8 cellular contexts compared by ENCODE assay signal in the genomic region with DNA sequence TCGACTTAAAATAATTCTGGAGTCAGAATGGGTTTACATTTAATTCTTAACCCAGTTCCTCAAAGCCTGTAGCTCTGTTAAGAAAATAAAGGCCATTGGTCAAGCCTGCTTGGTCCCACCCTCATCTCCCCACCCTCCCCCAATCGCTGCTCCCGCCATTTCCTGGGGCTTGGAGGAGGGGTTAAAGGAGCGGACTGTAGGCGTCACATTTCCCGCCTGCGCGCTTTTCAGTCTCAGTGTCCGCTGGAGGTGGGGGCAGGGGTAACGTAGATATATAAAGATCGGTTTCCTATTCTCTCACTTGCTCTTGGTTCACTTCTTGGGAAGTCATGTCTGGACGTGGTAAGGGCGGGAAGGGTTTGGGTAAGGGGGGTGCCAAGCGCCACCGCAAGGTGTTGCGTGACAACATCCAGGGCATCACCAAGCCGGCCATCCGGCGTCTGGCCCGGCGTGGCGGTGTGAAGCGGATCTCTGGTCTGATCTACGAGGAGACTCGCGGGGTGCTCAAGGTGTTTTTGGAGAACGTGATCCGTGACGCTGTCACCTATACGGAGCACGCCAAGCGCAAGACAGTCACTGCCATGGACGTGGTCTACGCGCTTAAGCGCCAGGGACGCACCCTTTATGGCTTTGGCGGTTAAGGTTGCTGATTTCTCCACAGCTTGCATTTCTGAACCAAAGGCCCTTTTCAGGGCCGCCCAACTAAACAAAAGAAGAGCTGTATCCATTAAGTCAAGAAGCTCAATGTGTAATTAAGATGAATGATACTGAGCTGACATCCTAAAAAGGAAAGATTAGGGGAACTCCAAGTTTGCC. TPM values are rescaled to one million over a fixed set of nuclear protein-coding genes. Genes with fewer than 3 reads are reported as not detected.
DNase-seq lines count a peak whose midpoint lies in the region; TF ChIP-seq lines count a peak whose summit lies in the region.

No MANE protein-coding gene starts in this region.

- H3K9me3 ChIP-seq in HAP-1 (peaks cover 5% of the 10 kb centered on the region; the same call in 1 of the 2 replicates), MM.1S (replicated peaks; ENCODE audit: insufficient read depth, low read length) (no peaks in the 10 kb centered on the region), neural cell (ENCODE audit: low read length) (no peaks in the 10 kb centered on the region), subcutaneous abdominal adipose tissue (ENCODE audit: control insufficient read depth in 5 of 5, low read length in 5 of 5) (no peaks in the 10 kb centered on the region)

- H3K9ac ChIP-seq in MM.1S (ENCODE audit: low read length) (peak overlapping the region; percentile 90), neural cell (ENCODE audit: low read length) (peak overlapping the region; percentile 80), subcutaneous abdominal adipose tissue (ENCODE audit: low read length in 5 of 5) (peak overlapping the region; percentile 48 to 85 (median 82))

- H3K36me3 ChIP-seq in HAP-1 (replicated peaks) (no peaks in the 10 kb centered on the region), MM.1S (replicated peaks; ENCODE audit: insufficient read depth, low read length) (no peaks in the 10 kb centered on the region), neural cell (ENCODE audit: insufficient read depth, low read length) (no peaks in the 10 kb centered on the region), subcutaneous abdominal adipose tissue (ENCODE audit: control insufficient read depth in 5 of 5, insufficient read depth in 5 of 5, low read length in 5 of 5) (no peaks in the 10 kb centered on the region)

- peak overlapping the region; percentile 50 for H3K4me3 ChIP-seq in HAP-1
- peak overlapping the region; percentile 54 for H3K4me3 ChIP-seq in MM.1S (ENCODE audit: low read length)
- H3K4me3 ChIP-seq in neural cell (ENCODE audit: low read length), result peak overlapping the region; percentile 86
- H3K4me3 ChIP-seq in subcutaneous abdominal adipose tissue (ENCODE audit: low read depth in 1 of 5, low read length in 5 of 5), result peak overlapping the region; percentile 73 to 93 (median 84)

- H4K20me1 ChIP-seq in MM.1S (ENCODE audit: insufficient read depth, low read length) (no peaks in the 10 kb centered on the region), neural cell (ENCODE audit: insufficient read depth) (no peaks in the 10 kb centered on the region)

- peak overlapping the region; percentile 97 for H3K27ac ChIP-seq in MM.1S (ENCODE audit: low read length)
- peak overlapping the region; percentile 89 for H3K27ac ChIP-seq in neural cell (ENCODE audit: low read length)
- peak overlapping the region; percentile 96 for H3K27ac ChIP-seq in subcutaneous abdominal adipose tissue (ENCODE audit: low read depth, low read length)

- H3K27me3 ChIP-seq in HAP-1 (ENCODE audit: low read depth), result no peaks in the 10 kb centered on the region
- H3K27me3 ChIP-seq in MM.1S (replicated peaks; ENCODE audit: insufficient read depth, low read length), result no peaks in the 10 kb centered on the region
- no peaks in the 10 kb centered on the region for H3K27me3 ChIP-seq in neural cell (ENCODE audit: insufficient read depth, low read depth, low read length)
- H3K27me3 ChIP-seq in subcutaneous abdominal adipose tissue (ENCODE audit: control insufficient read depth in 5 of 5, insufficient read depth in 4 of 5, low read length in 5 of 5), result no peaks in the 10 kb centered on the region

- H3K4me1 ChIP-seq in HAP-1 (peaks cover 20% of the 10 kb centered on the region), MM.1S (ENCODE audit: low read length) (peaks cover 14% of the 10 kb centered on the region; the same call in 1 of the 2 replicates), subcutaneous abdominal adipose tissue (ENCODE audit: control insufficient read depth in 5 of 5, insufficient read depth in 5 of 5, low read length in 5 of 5) (peaks cover 0 to 53% (median 42%) of the 10 kb centered on the region in 5 donors)

- no peak for TF ChIP-seq RAD21 in neural cell (conservative IDR thresholded peaks at IDR 0.05)

- DNase-seq in ELR (ENCODE audit: low read depth) (peak; percentile 97), HAP-1 (ENCODE audit: low spot score in 2 of 2) (peak; percentile 96), MM.1S (peak; percentile 88), SHP77 (lab: John Stamatoyannopoulos, UW) (peak; percentile 95), fibroblast of the conjunctiva (ENCODE audit: low read depth) (peak; percentile 94)
- DNase-seq in activated effector memory CD4-positive, alpha-beta T cell treated with anti-CD3 and anti-CD28 coated beads, Interleukin-2, amount 50 U/mL, for 16 hours, result peak; percentile 93

- in situ Hi-C loops in HAP-1 (cut with MboI; ENCODE audit: low sequenced_read_pairs), result loop anchor here (10.0 kb wide), 1 partner anchor 253 kb away; a partner anchor contains a TSS

- H2AFZ ChIP-seq in MM.1S (ENCODE audit: low read length) (no peak overlapping the region), neural cell (ENCODE audit: low read depth, low read length) (peak overlapping the region; percentile 94)

- H3F3A ChIP-seq in MM.1S (ENCODE audit: insufficient read depth, low read length) (peaks cover 25% of the 10 kb centered on the region), neural cell (ENCODE audit: insufficient read depth, low read length, poor library complexity, severe bottlenecking) (peaks cover 16% of the 10 kb centered on the region)

- H3K4me2 ChIP-seq in MM.1S (ENCODE audit: low read depth, low read length) (peak overlapping the region; percentile 60), neural cell (ENCODE audit: low read length) (peak overlapping the region; percentile 86)

- TF ChIP-seq CTCF in MM.1S (IDR thresholded peaks at IDR 0.05; ENCODE audit: low read length) (no peak), neural cell (IDR thresholded peaks at IDR 0.05; ENCODE audit: poor library complexity, severe bottlenecking) (peak; percentile 33)

- peak; percentile 30 for TF ChIP-seq EP300 in neural cell (conservative IDR thresholded peaks at IDR 0.05; ENCODE audit: poor library complexity, severe bottlenecking)

- H3K79me2 ChIP-seq in MM.1S (ENCODE audit: low read length) (no peaks in the 10 kb centered on the region), neural cell (replicated peaks; ENCODE audit: insufficient read depth, low read length) (no peaks in the 10 kb centered on the region)

- H3K9me2 ChIP-seq in MM.1S (replicated peaks; ENCODE audit: insufficient read depth, low read length) (no peaks in the 10 kb centered on the region), neural cell (ENCODE audit: insufficient read depth, low read length) (no peaks in the 10 kb centered on the region)

TF ChIP-seq in neural cell, 6 proteins besides CTCF, POLR2A, EP300 and RAD21:
- TF ChIP-seq TAF1 (IDR thresholded peaks at IDR 0.05; ENCODE audit: low read depth) (peak; percentile 22), POLR2AphosphoS5 (IDR thresholded peaks at IDR 0.05) (peak; percentile 82), EZH2 (IDR thresholded peaks at IDR 0.05; ENCODE audit: borderline replicate concordance, insufficient read depth, low read length, poor library complexity, severe bottlenecking) (no peak), MXI1 (conservative IDR thresholded peaks at IDR 0.05; ENCODE audit: poor library complexity, severe bottlenecking) (peak; percentile 75), SMC3 (conservative IDR thresholded peaks at IDR 0.05; ENCODE audit: poor library complexity) (no peak)
- TF ChIP-seq, protein P1, sequence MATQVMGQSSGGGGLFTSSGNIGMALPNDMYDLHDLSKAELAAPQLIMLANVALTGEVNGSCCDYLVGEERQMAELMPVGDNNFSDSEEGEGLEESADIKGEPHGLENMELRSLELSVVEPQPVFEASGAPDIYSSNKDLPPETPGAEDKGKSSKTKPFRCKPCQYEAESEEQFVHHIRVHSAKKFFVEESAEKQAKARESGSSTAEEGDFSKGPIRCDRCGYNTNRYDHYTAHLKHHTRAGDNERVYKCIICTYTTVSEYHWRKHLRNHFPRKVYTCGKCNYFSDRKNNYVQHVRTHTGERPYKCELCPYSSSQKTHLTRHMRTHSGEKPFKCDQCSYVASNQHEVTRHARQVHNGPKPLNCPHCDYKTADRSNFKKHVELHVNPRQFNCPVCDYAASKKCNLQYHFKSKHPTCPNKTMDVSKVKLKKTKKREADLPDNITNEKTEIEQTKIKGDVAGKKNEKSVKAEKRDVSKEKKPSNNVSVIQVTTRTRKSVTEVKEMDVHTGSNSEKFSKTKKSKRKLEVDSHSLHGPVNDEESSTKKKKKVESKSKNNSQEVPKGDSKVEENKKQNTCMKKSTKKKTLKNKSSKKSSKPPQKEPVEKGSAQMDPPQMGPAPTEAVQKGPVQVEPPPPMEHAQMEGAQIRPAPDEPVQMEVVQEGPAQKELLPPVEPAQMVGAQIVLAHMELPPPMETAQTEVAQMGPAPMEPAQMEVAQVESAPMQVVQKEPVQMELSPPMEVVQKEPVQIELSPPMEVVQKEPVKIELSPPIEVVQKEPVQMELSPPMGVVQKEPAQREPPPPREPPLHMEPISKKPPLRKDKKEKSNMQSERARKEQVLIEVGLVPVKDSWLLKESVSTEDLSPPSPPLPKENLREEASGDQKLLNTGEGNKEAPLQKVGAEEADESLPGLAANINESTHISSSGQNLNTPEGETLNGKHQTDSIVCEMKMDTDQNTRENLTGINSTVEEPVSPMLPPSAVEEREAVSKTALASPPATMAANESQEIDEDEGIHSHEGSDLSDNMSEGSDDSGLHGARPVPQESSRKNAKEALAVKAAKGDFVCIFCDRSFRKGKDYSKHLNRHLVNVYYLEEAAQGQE (IDR thresholded peaks at IDR 0.05; ENCODE audit: borderline replicate concordance), result peak; percentile 57

RNA-seq across cellular contexts. Expression of a gene that starts 59.0 kb away (rescaled TPM):
- not detected in 2 replicates for polyA plus RNA-seq in neural cell
- polyA minus RNA-seq in neural cell, result not detected in 2 replicates

Comparison
In these comparisons a context has a peak if more than half of its experiments do, and no peak if none do; other contexts are left out.
1. Peak in every context shown above with its lines: DNase-seq, H3K4me3 ChIP-seq and H3K27ac ChIP-seq.